13 cellular contexts compared by ENCODE assay signal in genomic region chr12:118017926-118018325, GRCh38. TPM values are rescaled to one million over a fixed set of nuclear protein-coding genes. Genes with fewer than 3 reads are reported as not detected.
DNase-seq lines count a peak whose midpoint lies in the region; ATAC-seq, FAIRE-seq and TF ChIP-seq lines count a peak whose summit lies in the region.
"Had no signal": no experiment of that assay in that cellular context is flagged by ENCODE, and none has a peak within 500 bp of the region (broad histone marks: within the 10 kb centered on the region; RNA-seq: fewer than 3 reads in every experiment).

No MANE protein-coding gene starts in this region.

- H3K27me3 Mint-ChIP-seq in activated naive CD8-positive, alpha-beta T cell = no peaks in the 10 kb centered on the region
- H3K27me3 Mint-ChIP-seq in natural killer cell treated with Interleukin-12 subunit alpha and Interleukin-12 subunit beta and Interleukin-15 and Interleukin-18, amount 100 ng/mL, for 72 hours = peaks cover 0 to 4% of the 10 kb centered on the region in 2 donors

- H3K36me3 Mint-ChIP-seq in activated naive CD8-positive, alpha-beta T cell = peaks cover 15% of the 10 kb centered on the region
- peaks cover 21% of the 10 kb centered on the region for H3K36me3 Mint-ChIP-seq in natural killer cell treated with Interleukin-12 subunit alpha and Interleukin-12 subunit beta and Interleukin-15 and Interleukin-18, amount 100 ng/mL, for 72 hours

- dilution Hi-C loops in IMR-90 (cut with HindIII; ENCODE audit: low sequenced_read_pairs, unreplicated experiment) = no loop called here

- no peak overlapping the region for H2AK5ac ChIP-seq in IMR-90 (ENCODE audit: low read depth, low read length)

- H3K23ac ChIP-seq in IMR-90 (ENCODE audit: low read depth, low read length) = no peak overlapping the region

- peaks cover 13% of the 10 kb centered on the region for H3K4me1 Mint-ChIP-seq in activated naive CD8-positive, alpha-beta T cell (ENCODE audit: low read depth)
- H3K4me1 Mint-ChIP-seq in natural killer cell treated with Interleukin-12 subunit alpha and Interleukin-12 subunit beta and Interleukin-15 and Interleukin-18, amount 100 ng/mL, for 72 hours (ENCODE audit: low read depth in 2 of 2) = peaks cover 16 to 23% of the 10 kb centered on the region in 2 donors

- no peak overlapping the region for H2BK20ac ChIP-seq in IMR-90 (ENCODE audit: low read depth, low read length)

- H3K36me3 ChIP-seq in DND-41 (ENCODE audit: insufficient read depth, low read length) = peaks cover 51% of the 10 kb centered on the region
- peaks cover 8% of the 10 kb centered on the region for H3K36me3 ChIP-seq in IMR-90 (ENCODE audit: control insufficient read depth, insufficient read depth, low read length)

- H3K27ac ChIP-seq in DND-41 (ENCODE audit: low read length) = peak overlapping the region; percentile 90; the same call in 1 of the 2 replicates
- H3K27ac ChIP-seq in IMR-90 (ENCODE audit: insufficient read depth, low read length) = no peak overlapping the region
- H3K27ac ChIP-seq: right atrium auricular region had no signal

- no peaks in the 10 kb centered on the region for H3K9me3 Mint-ChIP-seq in activated naive CD8-positive, alpha-beta T cell (ENCODE audit: low read depth)
- H3K9me3 Mint-ChIP-seq in natural killer cell treated with Interleukin-12 subunit alpha and Interleukin-12 subunit beta and Interleukin-15 and Interleukin-18, amount 100 ng/mL, for 72 hours = no peaks in the 10 kb centered on the region

- H3K4me1 ChIP-seq in DND-41 (ENCODE audit: insufficient read depth, low read length) = peaks cover 32% of the 10 kb centered on the region
- H3K4me1 ChIP-seq in IMR-90 (ENCODE audit: control insufficient read depth, insufficient read depth, low read length) = no peaks in the 10 kb centered on the region

- H3K4me3 ChIP-seq in DND-41 (ENCODE audit: low read depth in 1 of 2, low read length in 2 of 2) (peak overlapping the region; percentile 83 to 89; a peak in 3 of 4 replicates), IMR-90 (ENCODE audit: insufficient read depth, low read depth, low read length) (no peak overlapping the region)

- H3K79me1 ChIP-seq in IMR-90 (ENCODE audit: low read depth in 1 of 2, low read length in 2 of 2) = peaks cover 10% of the 10 kb centered on the region in 2 experiments

- H2BK15ac ChIP-seq in IMR-90 (ENCODE audit: low read depth, low read length) = no peak overlapping the region

- no peak overlapping the region for H4K91ac ChIP-seq in IMR-90 (ENCODE audit: insufficient read depth, low read depth, low read length)

- H3K27me3 ChIP-seq in DND-41 (ENCODE audit: insufficient read depth, low read length, poor library complexity) (no peaks in the 10 kb centered on the region), IMR-90 (ENCODE audit: control insufficient read depth, insufficient read depth, low read length) (no peaks in the 10 kb centered on the region)
- H3K27me3 ChIP-seq: right atrium auricular region had no signal

- H2AFZ ChIP-seq in DND-41 (ENCODE audit: low read depth, low read length) = no peak overlapping the region
- no peak overlapping the region for H2AFZ ChIP-seq in IMR-90 (replicated peaks; ENCODE audit: low read length, poor library complexity)

- peak overlapping the region; percentile 23 for H3K27ac Mint-ChIP-seq in activated naive CD8-positive, alpha-beta T cell
- peak overlapping the region; percentile 83 to 89 for H3K27ac Mint-ChIP-seq in natural killer cell treated with Interleukin-12 subunit alpha and Interleukin-12 subunit beta and Interleukin-15 and Interleukin-18, amount 100 ng/mL, for 72 hours

- H3K18ac ChIP-seq in IMR-90 (ENCODE audit: low read depth, low read length) = no peak overlapping the region

- H3K4ac ChIP-seq in IMR-90 (ENCODE audit: low read depth, low read length) = no peak overlapping the region

- H4K5ac ChIP-seq in IMR-90 (ENCODE audit: low read depth, low read length) = no peak overlapping the region

- no peak overlapping the region for H3K56ac ChIP-seq in IMR-90 (ENCODE audit: extremely low read depth, insufficient read depth, low read length)

- DNase-seq in DND-41 (no peak), IMR-90 (no peak), GM12891 (ENCODE audit: insufficient read length, low spot score) (no peak)
- no peak for DNase-seq in natural killer cell treated with Interleukin-12 subunit alpha and Interleukin-12 subunit beta and Interleukin-15 and Interleukin-18, amount 100 ng/mL, for 72 hours (ENCODE audit: low spot score)
- DNase-seq in activated CD4-positive, CD25-positive, alpha-beta regulatory T cell (lab: John Stamatoyannopoulos, UW) = no peak
- DNase-seq: central memory CD4-positive, alpha-beta T cell had no signal

- H3K4me2 ChIP-seq in DND-41 (ENCODE audit: insufficient read depth, low read length) (peak overlapping the region; percentile 82), IMR-90 (ENCODE audit: low read depth, low read length) (no peak overlapping the region)

- no peak overlapping the region for H3K14ac ChIP-seq in IMR-90 (replicated peaks; ENCODE audit: low read depth, low read length)

- ATAC-seq in DND-41 (ENCODE audit: insufficient read depth, low read depth) = no peak
- ATAC-seq in IMR-90 (ENCODE audit: low read depth) = no peak
- ATAC-seq in natural killer cell treated with Interleukin-12 subunit alpha and Interleukin-12 subunit beta and Interleukin-15 and Interleukin-18, amount 100 ng/mL, for 72 hours = no peak
- ATAC-seq in GM18867 (IDR thresholded peaks at IDR 0.05; ENCODE audit: unreplicated experiment) = no peak
- no peak for ATAC-seq in HG03196 (IDR thresholded peaks at IDR 0.05; ENCODE audit: unreplicated experiment)
- ATAC-seq: left lobe of liver had no signal

- H3K9me3 ChIP-seq in DND-41 (ENCODE audit: insufficient read depth, low read length, severe bottlenecking) (no peaks in the 10 kb centered on the region), IMR-90 (ENCODE audit: control insufficient read depth, insufficient read depth, low read length) (no peaks in the 10 kb centered on the region)
- H3K9me3 ChIP-seq: right atrium auricular region had no signal

- no peak overlapping the region for H2BK120ac ChIP-seq in IMR-90 (ENCODE audit: low read depth, low read length)

- no peak overlapping the region for H2AK9ac ChIP-seq in IMR-90 (replicated peaks; ENCODE audit: low read depth, low read length, poor library complexity)

- peaks cover 44% of the 10 kb centered on the region for H3K79me2 ChIP-seq in DND-41 (ENCODE audit: insufficient read depth, low read length)

- TSS peak; percentile 47 for BruUV-seq in IMR-90 (replicated peaks; lab: Mats Ljungman, UMichigan)

- POLR2A ChIA-PET in IMR-90 (lab: Charles Lee; ENCODE audit: unreplicated experiment) = no interaction called here

- no peaks in the 10 kb centered on the region for H3K9me1 ChIP-seq in IMR-90 (ENCODE audit: insufficient read depth, low read length)

- CTCF ChIA-PET in IMR-90 (lab: Yijun Ruan, JAX) = no interaction called here

- no peak overlapping the region for H2BK5ac ChIP-seq in IMR-90 (ENCODE audit: low read depth, low read length, poor library complexity, severe bottlenecking)

- no peak overlapping the region for H4K8ac ChIP-seq in IMR-90 (ENCODE audit: low read depth in 2 of 2, low read length in 2 of 2)

- H3K9ac ChIP-seq in DND-41 (ENCODE audit: low read depth, low read length) (peak overlapping the region; percentile 84), IMR-90 (ENCODE audit: low read depth, low read length) (no peak overlapping the region)

- peak overlapping the region; percentile 98 for H3K4me3 Mint-ChIP-seq in activated naive CD8-positive, alpha-beta T cell
- H3K4me3 Mint-ChIP-seq in natural killer cell treated with Interleukin-12 subunit alpha and Interleukin-12 subunit beta and Interleukin-15 and Interleukin-18, amount 100 ng/mL, for 72 hours = peak overlapping the region; percentile 97

- in situ Hi-C loops in IMR-90 (cut with MboI; ENCODE audit: low sequenced_read_pairs) = loop anchor here (10.0 kb wide), 1 partner anchor 143 kb away; no protein-coding TSS in a partner anchor

- TF ChIP-seq RAD21 in IMR-90 (IDR thresholded peaks at IDR 0.05; ENCODE audit: low read length) = no peak

- no peak for FAIRE-seq in GM12891 (lab: Jason Lieb, UNC)
- FAIRE-seq: G401.6 had no signal

- peaks cover 22% of the 10 kb centered on the region; the same call in 1 of the 2 replicates for H4K20me1 ChIP-seq in DND-41 (ENCODE audit: insufficient read depth, low read length)
- no peaks in the 10 kb centered on the region for H4K20me1 ChIP-seq in IMR-90 (ENCODE audit: insufficient read depth, low read length)

- no peak for TF ChIP-seq CTCF in DND-41 (IDR thresholded peaks at IDR 0.05; ENCODE audit: borderline replicate concordance, extremely low read depth, low read length, poor library complexity, severe bottlenecking)
- TF ChIP-seq CTCF in IMR-90 (conservative IDR thresholded peaks at IDR 0.05; ENCODE audit: low read depth, low read length) = no peak

- TF ChIP-seq POLR2A in IMR-90 (IDR thresholded peaks at IDR 0.05; ENCODE audit: low read depth, low read length) (no peak), GM12891 (IDR thresholded peaks at IDR 0.05; ENCODE audit: low read depth, low read length) (no peak)

- intact Hi-C loops in IMR-90 (cut with micrococcal nuclease) = loop anchor here (5.0 kb wide), 1 partner anchor 141 kb away; no protein-coding TSS in a partner anchor

TF ChIP-seq in IMR-90, 13 proteins besides CTCF, POLR2A, EP300 and RAD21 (continues in another document):
- no peak for TF ChIP-seq BHLHE40 (IDR thresholded peaks at IDR 0.05; ENCODE audit: low read depth, low read length)

RNA-seq across cellular contexts. Expression of gene RFC5, which starts 1.4 kb away (rescaled TPM):
- total RNA-seq in IMR-90 (2012; rRNA removed) = 20.1 and 20.6 TPM in 2 replicates
- 12.8 and 14.7 TPM in 2 replicates for polyA plus RNA-seq in IMR-90 (2012; rRNA removed)
- 5.2 and 6.3 TPM in 2 replicates for polyA plus RNA-seq in IMR-90 (2012; cell fraction: cytosol; rRNA removed)
- polyA plus RNA-seq in IMR-90 (2012; cell fraction: nucleus; rRNA removed; ENCODE audit: low replicate concordance) = 17.8 and 26.5 TPM in 2 replicates
- total RNA-seq in natural killer cell treated with Interleukin-12 subunit alpha and Interleukin-12 subunit beta and Interleukin-15 and Interleukin-18, amount 100 ng/mL, for 72 hours = 10 to 100 TPM; 34.8 to 62.4 TPM
- 28.6 TPM for polyA plus RNA-seq in GM12891 (2012; ENCODE audit: low read depth, missing spikeins)

RNA-seq across cellular contexts. Expression of gene WSB2, which starts 43.1 kb away (rescaled TPM):
- 141 and 180 TPM in 2 replicates for total RNA-seq in IMR-90 (2012; rRNA removed)
- polyA plus RNA-seq in IMR-90 (2012; rRNA removed) = 92.8 and 99.2 TPM in 2 replicates
- polyA plus RNA-seq in IMR-90 (2012; cell fraction: cytosol; rRNA removed) = 61.3 and 149 TPM in 2 replicates
- 31.2 and 37.8 TPM in 2 replicates for polyA plus RNA-seq in IMR-90 (2012; cell fraction: nucleus; rRNA removed; ENCODE audit: low replicate concordance)
- 10 to 100 TPM; 52.3 to 62.0 TPM for total RNA-seq in natural killer cell treated with Interleukin-12 subunit alpha and Interleukin-12 subunit beta and Interleukin-15 and Interleukin-18, amount 100 ng/mL, for 72 hours
- polyA plus RNA-seq in GM12891 (2012; ENCODE audit: low read depth, missing spikeins) = 38.5 TPM

RNA-seq across cellular contexts. Expression of gene KSR2, which starts 49.1 kb away (rescaled TPM):
- not detected in 2 replicates for total RNA-seq in IMR-90 (2012; rRNA removed)
- not detected in 2 replicates for polyA plus RNA-seq in IMR-90 (2012; rRNA removed)
- polyA plus RNA-seq in IMR-90 (2012; cell fraction: cytosol; rRNA removed) = not detected in 2 replicates
- polyA plus RNA-seq in IMR-90 (2012; cell fraction: nucleus; rRNA removed; ENCODE audit: low replicate concordance) = not detected in 2 replicates
- total RNA-seq in natural killer cell treated with Interleukin-12 subunit alpha and Interleukin-12 subunit beta and Interleukin-15 and Interleukin-18, amount 100 ng/mL, for 72 hours = not detected
- polyA plus RNA-seq in GM12891 (2012; ENCODE audit: low read depth, missing spikeins) = 0.05 TPM
- total RNA-seq: fibroblast of villous mesenchyme had no signal
